21 cellular contexts compared by ENCODE assay signal in genomic region chr1:98398649-98399048, GRCh38.
DNase-seq lines count a peak whose midpoint lies in the region; ATAC-seq and TF ChIP-seq lines count a peak whose summit lies in the region.
"Had no signal": no experiment of that assay in that cellular context is flagged by ENCODE, and none has a peak within 500 bp of the region (broad histone marks: within the 10 kb centered on the region; RNA-seq: fewer than 3 reads in every experiment).

No MANE protein-coding gene starts in this region.

- H3K9me3 ChIP-seq in SJCRH30 (replicated peaks): no peaks in the 10 kb centered on the region
- no peaks in the 10 kb centered on the region for H3K9me3 ChIP-seq in smooth muscle cell (replicated peaks; ENCODE audit: low read depth)
- no peaks in the 10 kb centered on the region for H3K9me3 ChIP-seq in heart right ventricle
- H3K9me3 ChIP-seq: testis had no signal

- no peak overlapping the region; the same call in 1 of the 2 replicates for H3K27ac ChIP-seq in SJCRH30
- H3K27ac ChIP-seq in smooth muscle cell (ENCODE audit: low read depth): no peak overlapping the region
- H3K27ac ChIP-seq in heart right ventricle: no peak overlapping the region
- H3K27ac ChIP-seq: 22Rv1, testis had no signal

- peaks cover 2% of the 10 kb centered on the region for H3K36me3 Mint-ChIP-seq in T-helper 2 cell treated with Interferon-gamma antibody and Interleukin-4, amounts not matched to agents 5 μg/mL and 100 μg/mL, for 36 hours (ENCODE audit: low read depth)
- H3K36me3 Mint-ChIP-seq: activated naive CD4-positive, alpha-beta T cell treated with anti-CD3 and anti-CD28 coated beads, Interleukin-2, amount 50 U/mL, for 72 hours had no signal

- H3K4me1 Mint-ChIP-seq in T-helper 2 cell treated with Interferon-gamma antibody and Interleukin-4, amounts not matched to agents 5 μg/mL and 100 μg/mL, for 36 hours (ENCODE audit: low read depth): peaks cover 39% of the 10 kb centered on the region

- 78% methylated on average over 2 of the region's 2 CpGs for WGBS in smooth muscle cell (ENCODE audit: low lambda C conversion rate)
- WGBS in heart right ventricle, 2 donors: 33 to 36% methylated on average over 2 of the region's 2 CpGs

- no peak for ATAC-seq in HG03175 (IDR thresholded peaks at IDR 0.05; ENCODE audit: unreplicated experiment)
- ATAC-seq in heart right ventricle: no peak
- ATAC-seq: activated naive CD4-positive, alpha-beta T cell treated with anti-CD3 and anti-CD28 coated beads, Interleukin-2, amount 50 U/mL, for 72 hours; sciatic nerve had no signal

- DNase-seq in T-helper 2 cell treated with Interferon-gamma antibody and Interleukin-4, amounts not matched to agents 5 μg/mL and 100 μg/mL, for 36 hours (ENCODE audit: low spot score): no peak
- DNase-seq in T-helper 2 cell (no peak), SJCRH30 (peak in 1 of 2 experiments; percentile 11), fibroblast of gingiva (ENCODE audit: low read depth) (peak; percentile 7), smooth muscle cell (lab: John Stamatoyannopoulos, UW; ENCODE audit: unreplicated experiment) (no peak), NCI-H510A treated with DMSO at 0.1 percent for 48 hours (lab: John Stamatoyannopoulos, UW) (no peak), heart right ventricle (no peak)
- DNase-seq: activated CD4-positive, CD25-positive, alpha-beta regulatory T cell treated with anti-CD3 and anti-CD28 coated beads, Interleukin-2, amount 50 U/mL, for 72 hours; CD4-positive, alpha-beta T cell; cerebellar nuclear complex; head of caudate nucleus; kidney; NCI-H1092; NCI-H774; occipital lobe; stimulated activated CD4-positive, alpha-beta T cell treated with anti-CD3 and anti-CD28 coated beads, Interleukin-2, amount 100 ng/mL, for 48 hours; testis had no signal

- peaks cover 11% of the 10 kb centered on the region for H3K4me1 ChIP-seq in SJCRH30
- H3K4me1 ChIP-seq in smooth muscle cell (ENCODE audit: low read depth): no peaks in the 10 kb centered on the region
- peaks cover 0 to 15% (median 0%) of the 10 kb centered on the region in 9 donors for H3K4me1 ChIP-seq in heart right ventricle
- H3K4me1 ChIP-seq: testis had no signal

- no peak for TF ChIP-seq CTCF in smooth muscle cell (IDR thresholded peaks at IDR 0.05; ENCODE audit: borderline replicate concordance, insufficient read depth, poor library complexity, severe bottlenecking)
- TF ChIP-seq CTCF in heart right ventricle (IDR thresholded peaks at IDR 0.05): no peak

- H3K27ac Mint-ChIP-seq in T-helper 2 cell treated with Interferon-gamma antibody and Interleukin-4, amounts not matched to agents 5 μg/mL and 100 μg/mL, for 36 hours: peak overlapping the region; percentile 21
- H3K27ac Mint-ChIP-seq: activated naive CD4-positive, alpha-beta T cell treated with anti-CD3 and anti-CD28 coated beads, Interleukin-2, amount 50 U/mL, for 72 hours; CD4-positive, alpha-beta T cell had no signal

- no peak overlapping the region for H3K9ac ChIP-seq in smooth muscle cell (ENCODE audit: low read depth)

- H3K27me3 ChIP-seq in SJCRH30 (no peaks in the 10 kb centered on the region), smooth muscle cell (ENCODE audit: low read depth) (no peaks in the 10 kb centered on the region), heart right ventricle (no peaks in the 10 kb centered on the region)
- H3K27me3 ChIP-seq: testis had no signal

- H2AFZ ChIP-seq in smooth muscle cell (ENCODE audit: low read depth): no peak overlapping the region

- no peaks in the 10 kb centered on the region for H3F3A ChIP-seq in smooth muscle cell (ENCODE audit: low read depth)

- H3K4me3 ChIP-seq in SJCRH30: peak overlapping the region; percentile 22
- no peak overlapping the region for H3K4me3 ChIP-seq in smooth muscle cell
- H3K4me3 ChIP-seq in heart right ventricle: peak overlapping the region in 1 of 10 donors; percentile 5
- H3K4me3 ChIP-seq: testis had no signal

- no peaks in the 10 kb centered on the region for H3K9me3 Mint-ChIP-seq in T-helper 2 cell treated with Interferon-gamma antibody and Interleukin-4, amounts not matched to agents 5 μg/mL and 100 μg/mL, for 36 hours
- H3K9me3 Mint-ChIP-seq: activated naive CD4-positive, alpha-beta T cell treated with anti-CD3 and anti-CD28 coated beads, Interleukin-2, amount 50 U/mL, for 72 hours; CD4-positive, alpha-beta T cell had no signal

- peak overlapping the region; percentile 30 for H3K4me2 ChIP-seq in smooth muscle cell

- intact Hi-C loops in heart right ventricle (cut with DNase I): no loop called here

- peak overlapping the region; percentile 56 for H3K4me3 Mint-ChIP-seq in T-helper 2 cell treated with Interferon-gamma antibody and Interleukin-4, amounts not matched to agents 5 μg/mL and 100 μg/mL, for 36 hours
- H3K4me3 Mint-ChIP-seq: CD4-positive, alpha-beta T cell had no signal

- no peaks in the 10 kb centered on the region for H4K20me1 ChIP-seq in smooth muscle cell (ENCODE audit: low read depth)

- no peaks in the 10 kb centered on the region for H3K36me3 ChIP-seq in SJCRH30
- H3K36me3 ChIP-seq in smooth muscle cell (ENCODE audit: low read depth): no peaks in the 10 kb centered on the region
- H3K36me3 ChIP-seq in heart right ventricle: no peaks in the 10 kb centered on the region

- no peaks in the 10 kb centered on the region for H3K27me3 Mint-ChIP-seq in T-helper 2 cell treated with Interferon-gamma antibody and Interleukin-4, amounts not matched to agents 5 μg/mL and 100 μg/mL, for 36 hours (ENCODE audit: low read depth)
- H3K27me3 Mint-ChIP-seq: CD4-positive, alpha-beta T cell had no signal

- H3K79me2 ChIP-seq in smooth muscle cell (ENCODE audit: low read depth): no peaks in the 10 kb centered on the region
